ENCODE assay signal across 15 cellular contexts in the genomic region with DNA sequence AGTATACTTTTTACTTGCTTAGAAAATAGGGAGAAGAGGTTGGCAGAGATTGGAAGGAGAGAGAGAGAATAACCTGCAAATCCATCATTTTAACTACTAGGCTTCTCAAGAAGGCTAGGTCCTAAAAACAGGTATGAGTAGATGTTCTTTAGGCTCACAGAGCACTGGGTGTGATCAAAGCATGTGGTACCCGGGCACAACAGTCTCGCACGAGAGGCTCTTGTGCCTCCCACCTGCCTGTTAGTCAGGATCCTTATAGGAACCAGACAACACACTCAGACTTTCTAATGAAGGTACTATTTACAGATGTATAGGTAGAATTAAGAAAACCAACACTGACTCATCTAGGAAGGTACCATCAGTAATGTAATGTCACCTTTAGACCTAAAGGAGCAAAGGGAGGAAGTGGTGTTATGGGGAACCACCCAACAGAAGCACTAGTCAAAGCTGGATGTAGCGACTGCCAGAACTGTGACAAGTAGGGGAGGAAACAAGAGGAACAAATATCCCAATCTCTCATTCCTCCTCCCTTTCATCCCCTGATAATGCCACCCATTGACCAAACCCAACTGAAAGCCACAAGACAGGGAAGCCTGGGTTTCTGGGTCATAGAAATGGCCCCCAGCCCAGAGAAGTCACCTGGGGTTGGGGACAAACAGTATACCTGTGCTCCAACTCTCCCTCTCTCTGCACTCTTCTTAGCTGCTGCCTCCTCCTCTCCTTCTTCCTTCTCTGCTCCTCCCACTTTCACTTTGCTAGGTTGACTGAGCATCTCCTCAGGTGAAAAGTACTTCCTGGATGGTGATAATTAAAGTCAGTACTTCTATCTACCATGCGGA. TPM values are rescaled to one million over a fixed set of nuclear protein-coding genes. Genes with fewer than 3 reads are reported as not detected.
A peak's percentile ranks its signal among the peaks of the same experiment; 100 is the strongest.
DNase-seq lines count a peak whose midpoint lies in the region; ATAC-seq lines count a peak whose summit lies in the region.
"Had no signal": no experiment of that assay in that cellular context is flagged by ENCODE, and none has a peak within 500 bp of the region (broad histone marks: within the 10 kb centered on the region; RNA-seq: fewer than 3 reads in every experiment).

No MANE protein-coding gene starts in this region.

- WGBS in neuronal stem cell (ENCODE audit: extremely low coverage in 2 of 2, insufficient read length in 2 of 2, insufficient replicate concordance in 1 of 2), 2 donors: no CpG with 5 or more reads among the region's 5 CpGs

- no peaks in the 10 kb centered on the region for H3K79me1 ChIP-seq in neuronal stem cell (ENCODE audit: low read depth, low read length)

- intact Hi-C loops in activated CD4-positive, alpha-beta memory T cell treated with anti-CD3 and anti-CD28 coated beads for 36 hours (cut with micrococcal nuclease): loop anchor here (1.0 kb wide), 1 partner anchor 39 kb away; no protein-coding TSS in a partner anchor
- intact Hi-C loops in activated naive CD4-positive, alpha-beta T cell treated with anti-CD3 and anti-CD28 coated beads for 36 hours (cut with micrococcal nuclease): loop anchor here (1.0 to 2.0 kb wide), 13 partner anchors 16 to 835 kb away; partner anchors contain the start of genes MARCHF4 and SMARCAL1

- H2BK120ac ChIP-seq in neuronal stem cell (ENCODE audit: low read depth, low read length): no peak overlapping the region

- POLR2A ChIA-PET in activated CD4-positive, alpha-beta memory T cell treated with anti-CD3 and anti-CD28 coated beads for 36 hours (lab: Charles Lee): no interaction called here
- POLR2A ChIA-PET in activated CD4-positive, alpha-beta memory T cell treated with anti-CD3 and anti-CD28 coated beads, Interleukin-2, amount 10 ng/mL, durations not matched to agents 7 days and 5 days (lab: Charles Lee): interaction anchor here (1.3 kb wide), 1 partner anchor 35 kb away, joined by 4 read pairs; no protein-coding TSS in a partner anchor

- no peak overlapping the region for H3K9ac ChIP-seq in neuronal stem cell (ENCODE audit: low read depth, low read length, poor library complexity)

- no peak overlapping the region for H3K4me3 Mint-ChIP-seq in activated CD4-positive, alpha-beta memory T cell treated with anti-CD3 and anti-CD28 coated beads for 36 hours
- H3K4me3 Mint-ChIP-seq in activated CD4-positive, alpha-beta memory T cell treated with anti-CD3 and anti-CD28 coated beads, Interleukin-2, amount 10 ng/mL, durations not matched to agents 7 days and 5 days: no peak overlapping the region
- H3K4me3 Mint-ChIP-seq in activated naive CD4-positive, alpha-beta T cell treated with anti-CD3 and anti-CD28 coated beads for 36 hours: no peak overlapping the region
- no peak overlapping the region for H3K4me3 Mint-ChIP-seq in stimulated activated naive B cell treated with anti-CD40 and anti-IgM and Interleukin-4, amounts not matched to agents 10 μg/mL and 1 μg/mL and 100 μg/mL, for 72 hours
- H3K4me3 Mint-ChIP-seq: activated T-helper 1 cell treated with anti-CD3 and anti-CD28 coated beads, Interleukin-12 subunit alpha, Interleukin-12 subunit beta, Interleukin-2, Interleukin-4 antibody, amounts not matched to agents 30 ng/mL and 10 ng/mL and 1 ng/mL, durations not matched to agents 14 hours and 24 hours and 36 hours had no signal

- H3K23ac ChIP-seq in neuronal stem cell (ENCODE audit: low read depth, low read length, poor library complexity): no peak overlapping the region

- H3K36me3 ChIP-seq in neuronal stem cell (replicated peaks in 1 of 2; ENCODE audit: control insufficient read depth in 2 of 2, insufficient read depth in 2 of 2, low read length in 2 of 2): no peaks in the 10 kb centered on the region
- H3K36me3 ChIP-seq: Peyer's patch had no signal

- no peak overlapping the region for H4K8ac ChIP-seq in neuronal stem cell (ENCODE audit: low read depth, low read length)

- H3K4me1 ChIP-seq in neuronal stem cell (ENCODE audit: control insufficient read depth in 2 of 2, insufficient read depth in 1 of 2, low read depth in 1 of 2, low read length in 2 of 2): peaks cover 0 to 5% of the 10 kb centered on the region in 2 donors
- H3K4me1 ChIP-seq: Peyer's patch, psoas muscle had no signal

- peak overlapping the region; percentile 40 for H3K27ac Mint-ChIP-seq in activated CD4-positive, alpha-beta memory T cell treated with anti-CD3 and anti-CD28 coated beads for 36 hours
- no peak overlapping the region for H3K27ac Mint-ChIP-seq in activated CD4-positive, alpha-beta memory T cell treated with anti-CD3 and anti-CD28 coated beads, Interleukin-2, amount 10 ng/mL, durations not matched to agents 7 days and 5 days
- H3K27ac Mint-ChIP-seq in activated naive CD4-positive, alpha-beta T cell treated with anti-CD3 and anti-CD28 coated beads for 36 hours: peak overlapping the region; percentile 71
- H3K27ac Mint-ChIP-seq in stimulated activated naive B cell treated with anti-CD40 and anti-IgM and Interleukin-4, amounts not matched to agents 10 μg/mL and 1 μg/mL and 100 μg/mL, for 72 hours: no peak overlapping the region
- H3K27ac Mint-ChIP-seq: activated T-helper 1 cell treated with anti-CD3 and anti-CD28 coated beads, Interleukin-12 subunit alpha, Interleukin-12 subunit beta, Interleukin-2, Interleukin-4 antibody, amounts not matched to agents 30 ng/mL and 10 ng/mL and 1 ng/mL, durations not matched to agents 14 hours and 24 hours and 36 hours had no signal

- no peak overlapping the region for H4K91ac ChIP-seq in neuronal stem cell (ENCODE audit: low read depth, low read length, poor library complexity)

- no peak overlapping the region for H3K4me3 ChIP-seq in neuronal stem cell (ENCODE audit: low read length in 2 of 2)
- H3K4me3 ChIP-seq: Peyer's patch, psoas muscle had no signal

- H3K9me3 ChIP-seq in neuronal stem cell (replicated peaks in 1 of 2; ENCODE audit: control insufficient read depth in 2 of 2, insufficient read depth in 1 of 2, low read depth in 1 of 2, low read length in 2 of 2): peaks cover 0 to 2% of the 10 kb centered on the region in 2 donors
- H3K9me3 ChIP-seq: Peyer's patch, psoas muscle had no signal

- H3K27ac ChIP-seq in neuronal stem cell (replicated peaks; ENCODE audit: low read length): no peak overlapping the region
- H3K27ac ChIP-seq: Peyer's patch, psoas muscle had no signal

- no peaks in the 10 kb centered on the region for H3K27me3 Mint-ChIP-seq in activated CD4-positive, alpha-beta memory T cell treated with anti-CD3 and anti-CD28 coated beads for 36 hours
- H3K27me3 Mint-ChIP-seq in activated CD4-positive, alpha-beta memory T cell treated with anti-CD3 and anti-CD28 coated beads, Interleukin-2, amount 10 ng/mL, durations not matched to agents 7 days and 5 days: no peaks in the 10 kb centered on the region
- no peaks in the 10 kb centered on the region for H3K27me3 Mint-ChIP-seq in activated naive CD4-positive, alpha-beta T cell treated with anti-CD3 and anti-CD28 coated beads for 36 hours (ENCODE audit: low read depth)
- peaks cover 19 to 24% of the 10 kb centered on the region in 2 donors for H3K27me3 Mint-ChIP-seq in stimulated activated naive B cell treated with anti-CD40 and anti-IgM and Interleukin-4, amounts not matched to agents 10 μg/mL and 1 μg/mL and 100 μg/mL, for 72 hours

- H3K4me2 ChIP-seq in neuronal stem cell (ENCODE audit: insufficient read depth, low read length, poor library complexity, severe bottlenecking): no peak overlapping the region

- no peak overlapping the region for H2BK12ac ChIP-seq in neuronal stem cell (ENCODE audit: low read length)

- H3K36me3 Mint-ChIP-seq in activated CD4-positive, alpha-beta memory T cell treated with anti-CD3 and anti-CD28 coated beads for 36 hours: no peaks in the 10 kb centered on the region
- H3K36me3 Mint-ChIP-seq in activated CD4-positive, alpha-beta memory T cell treated with anti-CD3 and anti-CD28 coated beads, Interleukin-2, amount 10 ng/mL, durations not matched to agents 7 days and 5 days (ENCODE audit: low read depth): no peaks in the 10 kb centered on the region
- H3K36me3 Mint-ChIP-seq in activated naive CD4-positive, alpha-beta T cell treated with anti-CD3 and anti-CD28 coated beads for 36 hours (ENCODE audit: low read depth): no peaks in the 10 kb centered on the region
- no peaks in the 10 kb centered on the region for H3K36me3 Mint-ChIP-seq in stimulated activated naive B cell treated with anti-CD40 and anti-IgM and Interleukin-4, amounts not matched to agents 10 μg/mL and 1 μg/mL and 100 μg/mL, for 72 hours

- no peak overlapping the region for H3K18ac ChIP-seq in neuronal stem cell (ENCODE audit: low read length)

- H3K4ac ChIP-seq in neuronal stem cell (ENCODE audit: low read length): no peak overlapping the region

- DNase-seq in activated CD4-positive, alpha-beta memory T cell treated with anti-CD3 and anti-CD28 coated beads for 36 hours: peak; percentile 52
- DNase-seq in activated CD4-positive, alpha-beta memory T cell treated with anti-CD3 and anti-CD28 coated beads, Interleukin-2, amount 10 ng/mL, durations not matched to agents 7 days and 5 days: no peak
- DNase-seq in activated naive CD4-positive, alpha-beta T cell treated with anti-CD3 and anti-CD28 coated beads for 36 hours: peak; percentile 70
- no peak for DNase-seq in stimulated activated naive B cell treated with anti-CD40 and anti-IgM and Interleukin-4, amounts not matched to agents 10 μg/mL and 1 μg/mL and 100 μg/mL, for 72 hours
- DNase-seq in NCI-H1436 treated with DMSO at 0.1 percent for 48 hours (lab: John Stamatoyannopoulos, UW) (no peak), NCI-H1092 (lab: John Stamatoyannopoulos, UW) (no peak), neuronal stem cell (ENCODE audit: low spot score) (no peak)
- DNase-seq: central memory CD4-positive, alpha-beta T cell; DMS79; KBM-7; midbrain; Peyer's patch; psoas muscle had no signal

- no peak overlapping the region for H2BK15ac ChIP-seq in neuronal stem cell (ENCODE audit: low read length)

- peaks cover 16% of the 10 kb centered on the region for H3K4me1 Mint-ChIP-seq in activated CD4-positive, alpha-beta memory T cell treated with anti-CD3 and anti-CD28 coated beads for 36 hours (ENCODE audit: low read depth)
- H3K4me1 Mint-ChIP-seq in activated CD4-positive, alpha-beta memory T cell treated with anti-CD3 and anti-CD28 coated beads, Interleukin-2, amount 10 ng/mL, durations not matched to agents 7 days and 5 days: peaks cover 11% of the 10 kb centered on the region
- peaks cover 16% of the 10 kb centered on the region for H3K4me1 Mint-ChIP-seq in activated naive CD4-positive, alpha-beta T cell treated with anti-CD3 and anti-CD28 coated beads for 36 hours (ENCODE audit: low read depth)
- H3K4me1 Mint-ChIP-seq in stimulated activated naive B cell treated with anti-CD40 and anti-IgM and Interleukin-4, amounts not matched to agents 10 μg/mL and 1 μg/mL and 100 μg/mL, for 72 hours: peaks cover 8 to 11% of the 10 kb centered on the region in 2 donors

- CTCF ChIA-PET in activated CD4-positive, alpha-beta memory T cell treated with anti-CD3 and anti-CD28 coated beads for 36 hours (lab: Charles Lee): interaction anchor here (0.6 kb wide), 1 partner anchor 16 kb away, joined by 3 read pairs; no protein-coding TSS in a partner anchor
- CTCF ChIA-PET in activated CD4-positive, alpha-beta memory T cell treated with anti-CD3 and anti-CD28 coated beads, Interleukin-2, amount 10 ng/mL, durations not matched to agents 7 days and 5 days (lab: Charles Lee): interaction anchor here (1.0 kb wide), 2 partner anchors 16 kb away, joined by 3 to 4 read pairs; no protein-coding TSS in a partner anchor
- CTCF ChIA-PET in activated naive CD4-positive, alpha-beta T cell treated with anti-CD3 and anti-CD28 coated beads for 36 hours (lab: Charles Lee): interaction anchor here (0.7 to 1.0 kb wide), 2 partner anchors 16 to 1496 kb away, joined by 3 read pairs; no protein-coding TSS in a partner anchor

- no peaks in the 10 kb centered on the region for H3K9me3 Mint-ChIP-seq in activated CD4-positive, alpha-beta memory T cell treated with anti-CD3 and anti-CD28 coated beads for 36 hours
- no peaks in the 10 kb centered on the region for H3K9me3 Mint-ChIP-seq in activated CD4-positive, alpha-beta memory T cell treated with anti-CD3 and anti-CD28 coated beads, Interleukin-2, amount 10 ng/mL, durations not matched to agents 7 days and 5 days
- H3K9me3 Mint-ChIP-seq in activated naive CD4-positive, alpha-beta T cell treated with anti-CD3 and anti-CD28 coated beads for 36 hours: no peaks in the 10 kb centered on the region
- H3K9me3 Mint-ChIP-seq in stimulated activated naive B cell treated with anti-CD40 and anti-IgM and Interleukin-4, amounts not matched to agents 10 μg/mL and 1 μg/mL and 100 μg/mL, for 72 hours: no peaks in the 10 kb centered on the region

- no peak overlapping the region for H2AK5ac ChIP-seq in neuronal stem cell (ENCODE audit: low read depth, low read length)

- no peak overlapping the region for H2BK5ac ChIP-seq in neuronal stem cell (ENCODE audit: low read length)

- H3K27me3 ChIP-seq in neuronal stem cell (ENCODE audit: control insufficient read depth in 3 of 3, insufficient read depth in 3 of 3, low read depth in 1 of 3, low read length in 3 of 3): peaks cover 0 to 10% (median 0%) of the 10 kb centered on the region in 3 experiments
- H3K27me3 ChIP-seq: Peyer's patch had no signal

- H2AFZ ChIP-seq in neuronal stem cell (ENCODE audit: low read length): no peak overlapping the region

- ATAC-seq in HG03196 (IDR thresholded peaks at IDR 0.05; ENCODE audit: unreplicated experiment): peak; percentile 67
- peak; percentile 96 to 98 for ATAC-seq in stimulated activated naive B cell treated with anti-CD40 and anti-IgM and Interleukin-4, amounts not matched to agents 10 μg/mL and 1 μg/mL and 100 μg/mL, for 72 hours (replicated peaks)
- ATAC-seq: psoas muscle had no signal

- no peak overlapping the region for H3K14ac ChIP-seq in neuronal stem cell (ENCODE audit: low read length)

RNA-seq across cellular contexts. Expression of gene MARCHF4, which starts 16.0 kb away (rescaled TPM):
- total RNA-seq in activated CD4-positive, alpha-beta memory T cell treated with anti-CD3 and anti-CD28 coated beads for 36 hours: not detected
- total RNA-seq in activated CD4-positive, alpha-beta memory T cell treated with anti-CD3 and anti-CD28 coated beads, Interleukin-2, amount 10 ng/mL, durations not matched to agents 7 days and 5 days: not detected
- not detected for total RNA-seq in activated naive CD4-positive, alpha-beta T cell treated with anti-CD3 and anti-CD28 coated beads for 36 hours
- 1.4 TPM for polyA plus RNA-seq in neuronal stem cell (2013, experiment 1 of 2)
- 1.3 TPM for polyA plus RNA-seq in neuronal stem cell (2013, experiment 2 of 2)
- total RNA-seq: activated T-helper 1 cell treated with anti-CD3 and anti-CD28 coated beads, Interleukin-12 subunit alpha, Interleukin-12 subunit beta, Interleukin-2, Interleukin-4 antibody, amounts not matched to agents 30 ng/mL and 10 ng/mL and 1 ng/mL, durations not matched to agents 14 hours and 24 hours and 36 hours; psoas muscle had no signal

RNA-seq across cellular contexts. Expression of gene SMARCAL1, which starts 24.0 kb away (rescaled TPM):
- total RNA-seq in activated CD4-positive, alpha-beta memory T cell treated with anti-CD3 and anti-CD28 coated beads for 36 hours: 10 to 100 TPM; 20.8 to 25.2 TPM
- total RNA-seq in activated CD4-positive, alpha-beta memory T cell treated with anti-CD3 and anti-CD28 coated beads, Interleukin-2, amount 10 ng/mL, durations not matched to agents 7 days and 5 days: 10 to 100 TPM; 23.6 to 27.5 TPM
- total RNA-seq in activated naive CD4-positive, alpha-beta T cell treated with anti-CD3 and anti-CD28 coated beads for 36 hours: 10 to 100 TPM; 17.0 to 18.2 TPM
- polyA plus RNA-seq in neuronal stem cell (2013, experiment 1 of 2): 13.5 TPM
- polyA plus RNA-seq in neuronal stem cell (2013, experiment 2 of 2): 14.6 TPM

Comparison
In these comparisons a context has a peak if more than half of its experiments do, and no peak if none do; other contexts are left out.
1. DNase-seq: peak in activated CD4-positive, alpha-beta memory T cell treated with anti-CD3 and anti-CD28 coated beads for 36 hours (single experiment) and activated naive CD4-positive, alpha-beta T cell treated with anti-CD3 and anti-CD28 coated beads for 36 hours (single experiment); none in activated CD4-positive, alpha-beta memory T cell treated with anti-CD3 and anti-CD28 coated beads, Interleukin-2, amount 10 ng/mL, durations not matched to agents 7 days and 5 days (single experiment), stimulated activated naive B cell treated with anti-CD40 and anti-IgM and Interleukin-4, amounts not matched to agents 10 μg/mL and 1 μg/mL and 100 μg/mL, for 72 hours (single experiment), NCI-H1436 treated with DMSO at 0.1 percent for 48 hours (single experiment), NCI-H1092 (single experiment) and neuronal stem cell (single experiment).
2. H3K27ac Mint-ChIP-seq: peak in activated CD4-positive, alpha-beta memory T cell treated with anti-CD3 and anti-CD28 coated beads for 36 hours (single experiment) and activated naive CD4-positive, alpha-beta T cell treated with anti-CD3 and anti-CD28 coated beads for 36 hours (single experiment); none in activated CD4-positive, alpha-beta memory T cell treated with anti-CD3 and anti-CD28 coated beads, Interleukin-2, amount 10 ng/mL, durations not matched to agents 7 days and 5 days (single experiment) and stimulated activated naive B cell treated with anti-CD40 and anti-IgM and Interleukin-4, amounts not matched to agents 10 μg/mL and 1 μg/mL and 100 μg/mL, for 72 hours (single experiment).